ENCODE assay signal across 1 cellular context in genomic region chr1:221715321-221716169, GRCh38.
TF ChIP-seq lines count a peak whose summit lies in the region.

No MANE protein-coding gene starts in this region.

TF ChIP-seq in H1, 55 proteins besides CTCF, POLR2A, EP300 and RAD21:
- TF ChIP-seq KDM4A (IDR thresholded peaks at IDR 0.05; ENCODE audit: low read depth, low read length, severe bottlenecking) (no peak), BACH1 (IDR thresholded peaks at IDR 0.05; ENCODE audit: low read length) (no peak), SP1 (IDR thresholded peaks at IDR 0.05; ENCODE audit: low read depth, low read length) (peak; percentile 65), NANOG (IDR thresholded peaks at IDR 0.05; ENCODE audit: insufficient read depth, low read depth, low read length, poor library complexity, severe bottlenecking) (peak; percentile 42), YY1 (IDR thresholded peaks at IDR 0.05; ENCODE audit: low read depth, low read length) (peak; percentile 45; the same call in 1 of the 2 replicates), SUZ12 (IDR thresholded peaks at IDR 0.05; ENCODE audit: low read length) (no peak), JUN (IDR thresholded peaks at IDR 0.05; ENCODE audit: low read depth, low read length) (peak; percentile 74), TAF7 (optimal IDR thresholded peaks at IDR 0.05; ENCODE audit: borderline replicate concordance, low read depth, low read length) (no peak), POU5F1 (IDR thresholded peaks at IDR 0.05; ENCODE audit: low read depth, low read length) (peak; percentile 79), JUND (IDR thresholded peaks at IDR 0.05; ENCODE audit: low read length) (peak; percentile 26; the same call in 1 of the 2 replicates), MAFK (IDR thresholded peaks at IDR 0.05; ENCODE audit: low read depth, low read length) (no peak), TAF1 (IDR thresholded peaks at IDR 0.05; ENCODE audit: low read depth, low read length) (no peak), BCL11A (IDR thresholded peaks at IDR 0.05; ENCODE audit: low read depth in 2 of 2, low read length in 2 of 2) (peak in 1 of 2 experiments; percentile 18), HDAC2 (IDR thresholded peaks at IDR 0.05; ENCODE audit: borderline replicate concordance in 1 of 2, low read depth in 2 of 2, low read length in 2 of 2) (peak; percentile 2 to 20; a peak in 1 of 4 replicates), CHD2 (IDR thresholded peaks at IDR 0.05; ENCODE audit: low read length) (no peak), CEBPB (IDR thresholded peaks at IDR 0.05; ENCODE audit: low read depth, low read length) (0 out of 2 replicates have a peak, but pooled peaks have one; percentile 14), CBX5 (IDR thresholded peaks at IDR 0.05; ENCODE audit: low read depth, low read length) (no peak), PHF8 (conservative IDR thresholded peaks at IDR 0.05; ENCODE audit: low read depth, low read length) (no peak), CHD1 (IDR thresholded peaks at IDR 0.05; ENCODE audit: low read depth, low read length) (no peak), ASH2L (IDR thresholded peaks at IDR 0.05; ENCODE audit: low read length) (peak; percentile 10)
- TF ChIP-seq, protein P1, sequence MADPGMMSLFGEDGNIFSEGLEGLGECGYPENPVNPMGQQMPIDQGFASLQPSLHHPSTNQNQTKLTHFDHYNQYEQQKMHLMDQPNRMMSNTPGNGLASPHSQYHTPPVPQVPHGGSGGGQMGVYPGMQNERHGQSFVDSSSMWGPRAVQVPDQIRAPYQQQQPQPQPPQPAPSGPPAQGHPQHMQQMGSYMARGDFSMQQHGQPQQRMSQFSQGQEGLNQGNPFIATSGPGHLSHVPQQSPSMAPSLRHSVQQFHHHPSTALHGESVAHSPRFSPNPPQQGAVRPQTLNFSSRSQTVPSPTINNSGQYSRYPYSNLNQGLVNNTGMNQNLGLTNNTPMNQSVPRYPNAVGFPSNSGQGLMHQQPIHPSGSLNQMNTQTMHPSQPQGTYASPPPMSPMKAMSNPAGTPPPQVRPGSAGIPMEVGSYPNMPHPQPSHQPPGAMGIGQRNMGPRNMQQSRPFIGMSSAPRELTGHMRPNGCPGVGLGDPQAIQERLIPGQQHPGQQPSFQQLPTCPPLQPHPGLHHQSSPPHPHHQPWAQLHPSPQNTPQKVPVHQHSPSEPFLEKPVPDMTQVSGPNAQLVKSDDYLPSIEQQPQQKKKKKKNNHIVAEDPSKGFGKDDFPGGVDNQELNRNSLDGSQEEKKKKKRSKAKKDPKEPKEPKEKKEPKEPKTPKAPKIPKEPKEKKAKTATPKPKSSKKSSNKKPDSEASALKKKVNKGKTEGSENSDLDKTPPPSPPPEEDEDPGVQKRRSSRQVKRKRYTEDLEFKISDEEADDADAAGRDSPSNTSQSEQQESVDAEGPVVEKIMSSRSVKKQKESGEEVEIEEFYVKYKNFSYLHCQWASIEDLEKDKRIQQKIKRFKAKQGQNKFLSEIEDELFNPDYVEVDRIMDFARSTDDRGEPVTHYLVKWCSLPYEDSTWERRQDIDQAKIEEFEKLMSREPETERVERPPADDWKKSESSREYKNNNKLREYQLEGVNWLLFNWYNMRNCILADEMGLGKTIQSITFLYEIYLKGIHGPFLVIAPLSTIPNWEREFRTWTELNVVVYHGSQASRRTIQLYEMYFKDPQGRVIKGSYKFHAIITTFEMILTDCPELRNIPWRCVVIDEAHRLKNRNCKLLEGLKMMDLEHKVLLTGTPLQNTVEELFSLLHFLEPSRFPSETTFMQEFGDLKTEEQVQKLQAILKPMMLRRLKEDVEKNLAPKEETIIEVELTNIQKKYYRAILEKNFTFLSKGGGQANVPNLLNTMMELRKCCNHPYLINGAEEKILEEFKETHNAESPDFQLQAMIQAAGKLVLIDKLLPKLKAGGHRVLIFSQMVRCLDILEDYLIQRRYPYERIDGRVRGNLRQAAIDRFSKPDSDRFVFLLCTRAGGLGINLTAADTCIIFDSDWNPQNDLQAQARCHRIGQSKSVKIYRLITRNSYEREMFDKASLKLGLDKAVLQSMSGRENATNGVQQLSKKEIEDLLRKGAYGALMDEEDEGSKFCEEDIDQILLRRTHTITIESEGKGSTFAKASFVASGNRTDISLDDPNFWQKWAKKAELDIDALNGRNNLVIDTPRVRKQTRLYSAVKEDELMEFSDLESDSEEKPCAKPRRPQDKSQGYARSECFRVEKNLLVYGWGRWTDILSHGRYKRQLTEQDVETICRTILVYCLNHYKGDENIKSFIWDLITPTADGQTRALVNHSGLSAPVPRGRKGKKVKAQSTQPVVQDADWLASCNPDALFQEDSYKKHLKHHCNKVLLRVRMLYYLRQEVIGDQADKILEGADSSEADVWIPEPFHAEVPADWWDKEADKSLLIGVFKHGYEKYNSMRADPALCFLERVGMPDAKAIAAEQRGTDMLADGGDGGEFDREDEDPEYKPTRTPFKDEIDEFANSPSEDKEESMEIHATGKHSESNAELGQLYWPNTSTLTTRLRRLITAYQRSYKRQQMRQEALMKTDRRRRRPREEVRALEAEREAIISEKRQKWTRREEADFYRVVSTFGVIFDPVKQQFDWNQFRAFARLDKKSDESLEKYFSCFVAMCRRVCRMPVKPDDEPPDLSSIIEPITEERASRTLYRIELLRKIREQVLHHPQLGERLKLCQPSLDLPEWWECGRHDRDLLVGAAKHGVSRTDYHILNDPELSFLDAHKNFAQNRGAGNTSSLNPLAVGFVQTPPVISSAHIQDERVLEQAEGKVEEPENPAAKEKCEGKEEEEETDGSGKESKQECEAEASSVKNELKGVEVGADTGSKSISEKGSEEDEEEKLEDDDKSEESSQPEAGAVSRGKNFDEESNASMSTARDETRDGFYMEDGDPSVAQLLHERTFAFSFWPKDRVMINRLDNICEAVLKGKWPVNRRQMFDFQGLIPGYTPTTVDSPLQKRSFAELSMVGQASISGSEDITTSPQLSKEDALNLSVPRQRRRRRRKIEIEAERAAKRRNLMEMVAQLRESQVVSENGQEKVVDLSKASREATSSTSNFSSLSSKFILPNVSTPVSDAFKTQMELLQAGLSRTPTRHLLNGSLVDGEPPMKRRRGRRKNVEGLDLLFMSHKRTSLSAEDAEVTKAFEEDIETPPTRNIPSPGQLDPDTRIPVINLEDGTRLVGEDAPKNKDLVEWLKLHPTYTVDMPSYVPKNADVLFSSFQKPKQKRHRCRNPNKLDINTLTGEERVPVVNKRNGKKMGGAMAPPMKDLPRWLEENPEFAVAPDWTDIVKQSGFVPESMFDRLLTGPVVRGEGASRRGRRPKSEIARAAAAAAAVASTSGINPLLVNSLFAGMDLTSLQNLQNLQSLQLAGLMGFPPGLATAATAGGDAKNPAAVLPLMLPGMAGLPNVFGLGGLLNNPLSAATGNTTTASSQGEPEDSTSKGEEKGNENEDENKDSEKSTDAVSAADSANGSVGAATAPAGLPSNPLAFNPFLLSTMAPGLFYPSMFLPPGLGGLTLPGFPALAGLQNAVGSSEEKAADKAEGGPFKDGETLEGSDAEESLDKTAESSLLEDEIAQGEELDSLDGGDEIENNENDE (IDR thresholded peaks at IDR 0.05; ENCODE audit: insufficient replicate concordance, low read length): peak; percentile 90
- TF ChIP-seq, protein P2, sequence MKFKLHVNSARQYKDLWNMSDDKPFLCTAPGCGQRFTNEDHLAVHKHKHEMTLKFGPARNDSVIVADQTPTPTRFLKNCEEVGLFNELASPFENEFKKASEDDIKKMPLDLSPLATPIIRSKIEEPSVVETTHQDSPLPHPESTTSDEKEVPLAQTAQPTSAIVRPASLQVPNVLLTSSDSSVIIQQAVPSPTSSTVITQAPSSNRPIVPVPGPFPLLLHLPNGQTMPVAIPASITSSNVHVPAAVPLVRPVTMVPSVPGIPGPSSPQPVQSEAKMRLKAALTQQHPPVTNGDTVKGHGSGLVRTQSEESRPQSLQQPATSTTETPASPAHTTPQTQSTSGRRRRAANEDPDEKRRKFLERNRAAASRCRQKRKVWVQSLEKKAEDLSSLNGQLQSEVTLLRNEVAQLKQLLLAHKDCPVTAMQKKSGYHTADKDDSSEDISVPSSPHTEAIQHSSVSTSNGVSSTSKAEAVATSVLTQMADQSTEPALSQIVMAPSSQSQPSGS (IDR thresholded peaks at IDR 0.05; ENCODE audit: low read length): peak; percentile 92
